Comparison of ENCODE assay signal across 34 cellular contexts in genomic region chr10:12896251-12896650, GRCh38.
"Had no signal": no experiment of that assay in that cellular context is flagged by ENCODE, and none has a peak within 500 bp of the region (broad histone marks: within the 10 kb centered on the region; RNA-seq: fewer than 3 reads in every experiment).

No MANE protein-coding gene starts in this region.

- H3K4me2 ChIP-seq: KMS-11 had no signal

- H3K27ac ChIP-seq: KMS-11 had no signal

- H3K4me3 ChIP-seq: MG63 had no signal

- H3K36me3 ChIP-seq: MG63 had no signal

- DNase-seq: Karpas-422, Kasumi-1, KG1, MG63, MM.1S, MV-4-11, NCI-H1048, NCI-H1092, NCI-H1092 treated with DMSO at 0.1 percent for 48 hours, NCI-H1105, NCI-H1105 treated with DMSO at 0.1 percent for 48 hours, NCI-H1417, NCI-H1417 treated with DMSO at 0.1 percent for 48 hours, NCI-H1436, NCI-H1436 treated with DMSO at 0.1 percent for 48 hours, NCI-H146, NCI-H1694, NCI-H1694 treated with DMSO at 0.1 percent for 48 hours, NCI-H187, NCI-H187 treated with DMSO at 0.1 percent for 48 hours, NCI-H1930, NCI-H2029, NCI-H2029 treated with DMSO at 0.1 percent for 48 hours, NCI-H2081, NCI-H2081 treated with DMSO at 0.1 percent for 48 hours, NCI-H2107, NCI-H2171, NCI-H2171 treated with DMSO at 0.1 percent for 48 hours, NCI-H2227 treated with DMSO at 0.1 percent for 48 hours, NCI-H226, NCI-H446, NCI-H446 treated with DMSO at 0.1 percent for 48 hours, NCI-H510A had no signal

- H3K9ac ChIP-seq: KMS-11 had no signal

- H3K27me3 ChIP-seq: MG63 had no signal
